Comparison of ENCODE assay signal across 18 cellular contexts in genomic region chr1:220454155-220454777, GRCh38.
DNase-seq lines count a peak whose midpoint lies in the region; ATAC-seq and TF ChIP-seq lines count a peak whose summit lies in the region.
"Had no signal": no experiment of that assay in that cellular context is flagged by ENCODE, and none has a peak within 500 bp of the region (broad histone marks: within the 10 kb centered on the region; RNA-seq: fewer than 3 reads in every experiment).

No MANE protein-coding gene starts in this region.

- no peaks in the 10 kb centered on the region for H3K4me1 ChIP-seq in osteoblast (ENCODE audit: insufficient read depth, low read length)

- H3K4me3 ChIP-seq in choroid plexus epithelial cell (ENCODE audit: low read depth, low read length) (no peak overlapping the region), osteoblast (ENCODE audit: insufficient read depth, low read length) (no peak overlapping the region)
- H3K4me3 ChIP-seq: cardiac muscle cell, MG63 had no signal

- no peak overlapping the region for H3K4me2 ChIP-seq in osteoblast (ENCODE audit: insufficient read depth, low read length)

- no peaks in the 10 kb centered on the region for H3K9me3 ChIP-seq in osteoblast (ENCODE audit: low read depth, low read length)
- H3K9me3 ChIP-seq: MG63 had no signal

- no peak overlapping the region for H2AFZ ChIP-seq in osteoblast (ENCODE audit: low read length)

- ATAC-seq in GM19397 (IDR thresholded peaks at IDR 0.05; ENCODE audit: unreplicated experiment) = no peak
- ATAC-seq: activated CD8-positive, alpha-beta memory T cell treated with anti-CD3 and anti-CD28 coated beads, Interleukin-2, amount 10 ng/mL, durations not matched to agents 7 days and 5 days; left ventricle myocardium superior; naive thymus-derived CD8-positive, alpha-beta T cell had no signal

- in situ Hi-C loops in G401 (cut with HindIII; ENCODE audit: low sequenced_read_pairs) = no loop called here

- no peaks in the 10 kb centered on the region for H4K20me1 ChIP-seq in osteoblast (ENCODE audit: insufficient read depth, low read length)

- H3K27me3 ChIP-seq in osteoblast (ENCODE audit: insufficient read depth, low read length) = peaks cover 3% of the 10 kb centered on the region
- H3K27me3 ChIP-seq: cardiac muscle cell had no signal

- TF ChIP-seq CTCF in LNCAP (IDR thresholded peaks at IDR 0.05) (peak; percentile 49; the same call in 1 of the 2 replicates), choroid plexus epithelial cell (conservative IDR thresholded peaks at IDR 0.05; ENCODE audit: low read depth, low read length) (peak; percentile 39), osteoblast (IDR thresholded peaks at IDR 0.05; ENCODE audit: extremely low read depth, low read depth, low read length) (peak; percentile 29)

- no peaks in the 10 kb centered on the region for H3K79me2 ChIP-seq in osteoblast (ENCODE audit: insufficient read depth, low read length)

- peak; percentile 27 for DNase-seq in ELR (ENCODE audit: low read depth)
- peak; percentile 4 for DNase-seq in choroid plexus epithelial cell (ENCODE audit: low read depth)
- no peak for DNase-seq in osteoblast (ENCODE audit: insufficient read length, low spot score, missing footprints)
- no peak for DNase-seq in NOMO-1 (lab: John Stamatoyannopoulos, UW; ENCODE audit: unreplicated experiment in 2 of 2)
- no peak for DNase-seq in G401 (ENCODE audit: low spot score)
- DNase-seq: activated CD8-positive, alpha-beta memory T cell treated with anti-CD3 and anti-CD28 coated beads, Interleukin-2, amount 10 ng/mL, durations not matched to agents 7 days and 5 days; activated naive CD4-positive, alpha-beta T cell treated with anti-CD3 and anti-CD28 coated beads, Interleukin-2, amount 50 U/mL, for 16 hours; Calu3; hypothalamus; left ventricle myocardium superior; MG63; naive thymus-derived CD8-positive, alpha-beta T cell; NK-92 treated with Interleukin-12 subunit alpha and Interleukin-12 subunit beta, amount 100 ng/mL, for 24 hours; stimulated activated naive CD4-positive, alpha-beta T cell; WERI-Rb-1 had no signal

- no peak overlapping the region for H3K27ac ChIP-seq in osteoblast (ENCODE audit: low read depth, low read length)
- H3K27ac ChIP-seq: cardiac muscle cell, WERI-Rb-1 had no signal

- no peaks in the 10 kb centered on the region for H3K36me3 ChIP-seq in osteoblast (ENCODE audit: insufficient read depth, low read length)
- H3K36me3 ChIP-seq: cardiac muscle cell, MG63, WERI-Rb-1 had no signal

Comparison
In these comparisons a context has a peak if more than half of its experiments do, and no peak if none do; other contexts are left out.
1. DNase-seq: peak in ELR (single experiment) and choroid plexus epithelial cell (single experiment); none in osteoblast (single experiment), NOMO-1 (0 of 2) and G401 (single experiment).
2. Peak in every context shown above with its lines, with median percentiles within 50 percentile points of each other: CTCF ChIP-seq.